Comparison of ENCODE assay signal across 20 cellular contexts in the genomic region with DNA sequence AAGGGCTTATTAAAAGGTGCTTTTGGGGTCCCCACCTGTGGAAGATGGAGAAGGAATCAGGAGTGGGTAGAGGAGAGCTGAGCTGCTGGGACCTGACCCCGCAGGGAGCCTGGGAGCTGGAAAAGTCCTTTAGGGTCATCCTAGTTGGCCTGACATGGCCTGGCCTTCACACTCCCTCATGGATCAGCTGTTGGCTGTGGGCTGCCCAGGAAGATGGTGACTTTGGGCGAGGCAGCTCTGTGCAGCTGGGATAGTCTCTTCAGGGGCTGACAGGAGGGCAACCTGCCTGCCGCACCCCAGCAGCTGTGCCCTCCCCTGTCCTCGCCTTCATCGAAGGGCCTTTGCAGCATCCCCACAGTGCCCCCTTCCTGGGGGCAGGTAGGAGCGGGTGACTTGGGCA. TPM values are rescaled to one million over a fixed set of nuclear protein-coding genes. Genes with fewer than 3 reads are reported as not detected.
DNase-seq lines count a peak whose midpoint lies in the region; ATAC-seq, FAIRE-seq and TF ChIP-seq lines count a peak whose summit lies in the region.
"Had no signal": no experiment of that assay in that cellular context is flagged by ENCODE, and none has a peak within 500 bp of the region (broad histone marks: within the 10 kb centered on the region; RNA-seq: fewer than 3 reads in every experiment).

No MANE protein-coding gene starts in this region.

- DNase-seq in CD4-positive, CD25-positive, alpha-beta regulatory T cell, result no peak
- DNase-seq in GM12878 (ENCODE audit: low read depth, low spot score), result no peak
- DNase-seq in myocyte (ENCODE audit: low read depth), result peak; percentile 90
- DNase-seq in thoracic aorta (ENCODE audit: low spot score), result no peak
- no peak for DNase-seq in NCI-H2171 (lab: John Stamatoyannopoulos, UW)
- DNase-seq in NCI-H2196 (lab: John Stamatoyannopoulos, UW; ENCODE audit: unreplicated experiment), result no peak
- no peak for DNase-seq in Kasumi-1 (lab: John Stamatoyannopoulos, UW)
- DNase-seq: COR-L47, GDM1, GM23248, IMR-90, NCI-H1092 treated with DMSO at 0.1 percent for 48 hours, NCI-H2081, NCI-H2227 treated with DMSO at 0.1 percent for 48 hours, NCI-H510A treated with DMSO at 0.1 percent for 48 hours, NCI-H774, PC-3, RPMI8226 had no signal

- peaks cover 24 to 79% (median 55%) of the 10 kb centered on the region in 4 donors for H3K4me1 Mint-ChIP-seq in CD4-positive, CD25-positive, alpha-beta regulatory T cell

- intact Hi-C loops in GM12878 (cut with micrococcal nuclease; ENCODE audit: unreplicated experiment), result no loop called here

- H3K36me3 ChIP-seq in CD4-positive, CD25-positive, alpha-beta regulatory T cell (ENCODE audit: control insufficient read depth, insufficient read depth, low read length), result peaks cover 21% of the 10 kb centered on the region
- H3K36me3 ChIP-seq in GM12878 (ENCODE audit: control insufficient read depth in 2 of 2, insufficient read depth in 2 of 2, low read length in 1 of 2), result peaks cover 13 to 31% of the 10 kb centered on the region in 2 experiments
- H3K36me3 ChIP-seq in thoracic aorta, result no peaks in the 10 kb centered on the region

- H3K79me2 ChIP-seq in GM12878 (ENCODE audit: control insufficient read depth, insufficient read depth, low read length), result peaks cover 86% of the 10 kb centered on the region

- TF ChIP-seq CTCF in GM12878 (IDR thresholded peaks at IDR 0.05 in 2 of 3, conservative IDR thresholded peaks at IDR 0.05 in 1 of 3; ENCODE audit: control insufficient read depth in 2 of 3, extremely low read depth in 1 of 3, insufficient read depth in 1 of 3, low read depth in 3 of 3, low read length in 3 of 3), result no peak
- no peak for TF ChIP-seq CTCF in thoracic aorta (IDR thresholded peaks at IDR 0.05)

- ATAC-seq in CD4-positive, CD25-positive, alpha-beta regulatory T cell (ENCODE audit: low read depth in 2 of 2), result no peak
- no peak for ATAC-seq in GM12878
- ATAC-seq in thoracic aorta (ENCODE audit: insufficient number of reproducible peaks, low FRiP score, low read depth), result no peak
- ATAC-seq: PC-3 had no signal

- H3K36me3 Mint-ChIP-seq in CD4-positive, CD25-positive, alpha-beta regulatory T cell, result peaks cover 29% of the 10 kb centered on the region

- H2AFZ ChIP-seq in GM12878 (ENCODE audit: control insufficient read depth, low read depth, low read length), result no peak overlapping the region
- H2AFZ ChIP-seq: GM23248 had no signal

- H4K20me1 ChIP-seq in GM12878 (ENCODE audit: control insufficient read depth, insufficient read depth), result peaks cover 34% of the 10 kb centered on the region

- H3K27ac Mint-ChIP-seq in CD4-positive, CD25-positive, alpha-beta regulatory T cell, result peak overlapping the region; percentile 51 to 76 (median 52)

- POLR2A ChIA-PET in GM12878 (lab: Charles Lee), result interaction anchor here (0.6 to 2.5 kb wide), 2 partner anchors 9 to 16 kb away, joined by 3 to 7 read pairs; no protein-coding TSS in a partner anchor

- BruUV-seq in GM12878 (replicated peaks; lab: Mats Ljungman, UMichigan), result no TSS peak

- RAD21 ChIA-PET in GM12878 (lab: Charles Lee; ENCODE audit: unreplicated experiment), result no interaction called here

- peak overlapping the region; percentile 47 for H3K4me2 ChIP-seq in GM12878 (ENCODE audit: control insufficient read depth, insufficient read depth)

- no peak for TF ChIP-seq RAD21 in GM12878 (IDR thresholded peaks at IDR 0.05; ENCODE audit: insufficient read depth, low read depth, low read length)

- TF ChIP-seq EP300 in GM12878 (IDR thresholded peaks at IDR 0.05; ENCODE audit: borderline replicate concordance in 1 of 2, control insufficient read depth in 1 of 2, low read depth in 2 of 2, low read length in 2 of 2), result no peak

- peak overlapping the region in 2 of 4 donors; percentile 11 to 71 for H3K4me3 Mint-ChIP-seq in CD4-positive, CD25-positive, alpha-beta regulatory T cell

- H3K9ac ChIP-seq in GM12878 (ENCODE audit: control insufficient read depth, insufficient read depth, low read length), result no peak overlapping the region
- H3K9ac ChIP-seq: GM23248 had no signal

- FAIRE-seq in GM12878 (lab: Jason Lieb, UNC), result no peak

- peaks cover 38% of the 10 kb centered on the region for H3K4me1 ChIP-seq in CD4-positive, CD25-positive, alpha-beta regulatory T cell (ENCODE audit: control insufficient read depth, insufficient read depth, low read length, poor library complexity, severe bottlenecking)
- H3K4me1 ChIP-seq in GM12878 (ENCODE audit: control insufficient read depth, insufficient read depth, low read length), result peaks cover 14% of the 10 kb centered on the region
- H3K4me1 ChIP-seq in thoracic aorta (ENCODE audit: control insufficient read depth in 1 of 2, low read depth in 2 of 2), result peaks cover 64 to 98% of the 10 kb centered on the region in 2 donors

- no peak overlapping the region for H3K27ac ChIP-seq in CD4-positive, CD25-positive, alpha-beta regulatory T cell (ENCODE audit: insufficient read depth, low read length, poor library complexity, severe bottlenecking)
- H3K27ac ChIP-seq in GM12878 (ENCODE audit: control insufficient read depth, insufficient read depth), result no peak overlapping the region
- peak overlapping the region; percentile 26 to 68 for H3K27ac ChIP-seq in thoracic aorta
- H3K27ac ChIP-seq: C4-2B, GM23248 had no signal

- H3K27me3 Mint-ChIP-seq in CD4-positive, CD25-positive, alpha-beta regulatory T cell, result no peaks in the 10 kb centered on the region

- peak; percentile 25; the same call in 1 of the 2 replicates for TF ChIP-seq POLR2A in GM12878 (IDR thresholded peaks at IDR 0.05; ENCODE audit: low read depth, low read length)

- no peaks in the 10 kb centered on the region for H3K27me3 ChIP-seq in CD4-positive, CD25-positive, alpha-beta regulatory T cell (ENCODE audit: control insufficient read depth, insufficient read depth, low read length)
- no peaks in the 10 kb centered on the region for H3K27me3 ChIP-seq in GM12878 (replicated peaks in 1 of 2; ENCODE audit: control insufficient read depth in 2 of 2, insufficient read depth in 2 of 2, low read length in 1 of 2)
- no peaks in the 10 kb centered on the region for H3K27me3 ChIP-seq in thoracic aorta (replicated peaks; ENCODE audit: insufficient read depth)

- in situ Hi-C loops in GM12878 (cut with MboI), result no loop called here

- H3K4me3 ChIP-seq in CD4-positive, CD25-positive, alpha-beta regulatory T cell (ENCODE audit: low read depth, low read length), result no peak overlapping the region
- H3K4me3 ChIP-seq in GM12878 (no peak overlapping the region), thoracic aorta (no peak overlapping the region)
- H3K4me3 ChIP-seq: GM23248, HAP-1 had no signal

- H3K9me3 ChIP-seq in CD4-positive, CD25-positive, alpha-beta regulatory T cell (ENCODE audit: control insufficient read depth in 2 of 2, low read length in 2 of 2), result no peaks in the 10 kb centered on the region
- H3K9me3 ChIP-seq in GM12878 (replicated peaks; ENCODE audit: control insufficient read depth, insufficient read depth, low read length) (no peaks in the 10 kb centered on the region), thoracic aorta (no peaks in the 10 kb centered on the region)
- H3K9me3 ChIP-seq: HAP-1 had no signal

- 98% methylated on average over 6 of the region's 6 CpGs for WGBS in GM12878 (ENCODE audit: insufficient coverage, insufficient replicate concordance, low lambda C conversion rate, missing lambda C conversion rate)

- SMC1A ChIA-PET in GM12878 (lab: Charles Lee; ENCODE audit: uncharacterized antibody, unreplicated experiment), result interaction anchor here (1.2 to 1.9 kb wide), 2 partner anchors 51 to 59 kb away, joined by 3 to 4 read pairs; no protein-coding TSS in a partner anchor

- no peaks in the 10 kb centered on the region for H3K9me3 Mint-ChIP-seq in CD4-positive, CD25-positive, alpha-beta regulatory T cell

- CTCF ChIA-PET in GM12878 (lab: Yijun Ruan, JAX), result interaction anchor here (0.6 to 2.8 kb wide), 3 partner anchors 33 to 55 kb away, joined by 3 to 11 read pairs (median 3); no protein-coding TSS in a partner anchor

TF ChIP-seq in GM12878, 131 proteins besides CTCF, POLR2A, EP300 and RAD21:
- TF ChIP-seq, protein P1, sequence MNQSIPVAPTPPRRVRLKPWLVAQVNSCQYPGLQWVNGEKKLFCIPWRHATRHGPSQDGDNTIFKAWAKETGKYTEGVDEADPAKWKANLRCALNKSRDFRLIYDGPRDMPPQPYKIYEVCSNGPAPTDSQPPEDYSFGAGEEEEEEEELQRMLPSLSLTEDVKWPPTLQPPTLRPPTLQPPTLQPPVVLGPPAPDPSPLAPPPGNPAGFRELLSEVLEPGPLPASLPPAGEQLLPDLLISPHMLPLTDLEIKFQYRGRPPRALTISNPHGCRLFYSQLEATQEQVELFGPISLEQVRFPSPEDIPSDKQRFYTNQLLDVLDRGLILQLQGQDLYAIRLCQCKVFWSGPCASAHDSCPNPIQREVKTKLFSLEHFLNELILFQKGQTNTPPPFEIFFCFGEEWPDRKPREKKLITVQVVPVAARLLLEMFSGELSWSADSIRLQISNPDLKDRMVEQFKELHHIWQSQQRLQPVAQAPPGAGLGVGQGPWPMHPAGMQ (IDR thresholded peaks at IDR 0.05; ENCODE audit: borderline replicate concordance), result no peak
- no peak for TF ChIP-seq TCF3 (IDR thresholded peaks at IDR 0.05; ENCODE audit: borderline replicate concordance, insufficient read depth, low read depth, low read length)
- no peak for TF ChIP-seq ZNF207 (IDR thresholded peaks at IDR 0.05; ENCODE audit: borderline replicate concordance)

RNA-seq across cellular contexts. Expression of gene LIMD1, which starts 6.6 kb away (rescaled TPM):
- total RNA-seq in CD4-positive, CD25-positive, alpha-beta regulatory T cell, result 46.3 TPM
- 10 to 100 TPM in 1 of 4 donors, 1 to 10 TPM in 3; 7.1 to 12.9 (median 8.2) TPM for polyA plus RNA-seq in CD4-positive, CD25-positive, alpha-beta regulatory T cell
- total RNA-seq in GM12878 (2013; cell fraction: nucleolus; rRNA removed), result 181 and 205 TPM in 2 replicates
- total RNA-seq in GM12878 (2014; rRNA removed) (26.4 and 27.3 TPM in 2 replicates), GM12878 (2014; rRNA removed; fragmentation: Illumina TruSeq; extraction: Trizol) (21.5 and 21.7 TPM in 2 replicates), GM12878 (2021) (47.2 and 54.5 TPM in 2 replicates), myocyte (29.2 and 35.9 TPM in 2 replicates), thoracic aorta (10 to 100 TPM; 32.5 to 42.6 TPM)
- polyA plus RNA-seq in GM12878 (2011; ENCODE audit: low read depth), result 17.9 TPM
- polyA plus RNA-seq in GM12878 (2011; rRNA removed) (32.2 and 43.1 TPM in 2 replicates), GM12878 (2014; fragmentation: Illumina TruSeq; extraction: Trizol) (19.8 and 23.7 TPM in 2 replicates), GM12878 (2014; fragmentation: Nextera tagmentation; extraction: Ambion mirVana) (1 to 10 TPM; 1.7 to 2.9 TPM), GM12878 (2014; rRNA removed) (37.6 and 37.8 TPM in 2 replicates), GM12878 (2016; fragmentation: Nextera tagmentation; extraction: Ambion mirVana) (10 to 100 TPM; 20.5 to 23.3 TPM)
- 44.6 and 49.4 TPM in 2 replicates for polyA plus RNA-seq in GM12878 (2011; cell fraction: cytosol; rRNA removed)
- polyA plus RNA-seq in GM12878 (2011; cell fraction: nucleus; rRNA removed), result 123 and 153 TPM in 2 replicates
- polyA plus RNA-seq in GM12878 (2012), result 34.5 and 37.3 TPM in 2 replicates
- 54.3 and 118 TPM in 2 replicates for polyA minus RNA-seq in GM12878 (2011; rRNA and poly(A)+ RNA removed)
- polyA minus RNA-seq in GM12878 (2011; cell fraction: cytosol; rRNA and poly(A)+ RNA removed), result 32.5 and 37.2 TPM in 2 replicates
- 45.0 and 74.1 TPM in 2 replicates for polyA minus RNA-seq in GM12878 (2011; cell fraction: nucleus; rRNA and poly(A)+ RNA removed)
- polyA plus RNA-seq in myocyte (2012), result 12.4 TPM

Comparison
In these comparisons a context has a peak if more than half of its experiments do, and no peak if none do; other contexts are left out.
1. H3K27ac ChIP-seq: peak in thoracic aorta (2 of 2); none in CD4-positive, CD25-positive, alpha-beta regulatory T cell (single experiment) and GM12878 (single experiment).